In the genomic region with DNA sequence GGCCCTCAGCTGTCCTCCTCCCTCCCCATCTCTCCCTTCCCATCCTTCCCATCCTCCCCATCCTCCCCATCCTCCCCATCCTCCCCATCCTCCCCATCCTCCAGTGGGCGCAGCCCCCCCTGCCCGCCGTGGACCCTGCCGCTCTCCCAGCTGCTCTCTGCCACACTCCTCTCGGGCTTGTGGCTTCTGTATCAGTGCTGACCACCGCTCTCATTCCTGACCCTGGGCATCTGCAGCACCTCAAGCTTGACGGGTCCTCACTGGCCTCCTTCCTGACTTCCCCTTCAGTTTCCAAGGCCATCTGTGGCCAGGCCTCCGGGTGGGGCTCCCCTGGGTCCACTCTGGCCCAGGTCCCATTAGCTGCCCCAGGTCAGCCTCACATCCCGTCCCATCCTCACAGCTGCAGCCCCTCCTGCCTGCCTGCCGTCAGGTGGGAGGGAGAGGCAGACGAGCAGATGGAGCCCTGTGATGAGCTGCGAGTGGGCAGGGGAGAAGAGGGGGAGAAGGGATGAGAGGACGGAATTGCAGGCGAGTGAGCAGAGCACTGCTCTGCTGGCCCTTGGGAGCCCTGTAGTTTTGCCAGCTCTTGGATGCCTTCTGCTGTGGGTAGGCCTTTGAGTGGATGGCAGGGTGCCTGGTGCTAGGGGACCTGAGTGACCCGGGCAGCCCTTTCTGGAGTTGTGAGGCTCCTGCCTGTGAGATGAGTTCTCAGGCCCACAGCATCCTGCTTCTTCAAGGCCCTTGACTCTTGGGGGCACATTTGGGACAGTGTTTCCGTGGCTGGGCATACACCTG, we compare ENCODE assay signal across 19 cellular contexts. TPM values are rescaled to one million over a fixed set of nuclear protein-coding genes. Genes with fewer than 3 reads are reported as not detected.
"Had no signal": no experiment of that assay in that cellular context is flagged by ENCODE, and none has a peak within 500 bp of the region (broad histone marks: within the 10 kb centered on the region; RNA-seq: fewer than 3 reads in every experiment).

No MANE protein-coding gene starts in this region.

- H3K27me3 ChIP-seq: cardiac muscle cell, spleen, tibial artery, vagina had no signal

- DNase-seq: activated CD4-positive, alpha-beta T cell treated with anti-CD3 and anti-CD28 coated beads for 4 hours; activated CD8-positive, alpha-beta T cell treated with anti-CD3 and anti-CD28 coated beads for 36 hours; activated effector memory CD4-positive, alpha-beta T cell treated with Interleukin-2 at 50 U/mL for 16 hours; activated naive CD4-positive, alpha-beta T cell treated with anti-CD3 and anti-CD28 coated beads, Interleukin-2, amount 50 U/mL, for 16 hours; activated T-cell treated with anti-CD3 and anti-CD28 coated beads, Interleukin-2, amount 50 U/mL, for 4 hours; kidney; lower lobe of right lung; T-helper 17 cell; tibial artery had no signal

- ATAC-seq: activated CD8-positive, alpha-beta T cell treated with anti-CD3 and anti-CD28 coated beads for 36 hours; activated T-cell treated with anti-CD3 and anti-CD28 coated beads, Interleukin-2, amount 50 U/mL, for 4 hours; esophagus mucosa; lower lobe of right lung; sciatic nerve; T-helper 17 cell had no signal

- H3K4me3 ChIP-seq: cardiac muscle cell, coronary artery, lower lobe of right lung, prostate gland, spleen, tibial artery, vagina had no signal

- H3K4me1 ChIP-seq: lower lobe of right lung, tibial artery had no signal

- H3K36me3 ChIP-seq: cardiac muscle cell, lower lobe of right lung, prostate gland had no signal

- FAIRE-seq: kidney had no signal

- H3K9me3 ChIP-seq: lower lobe of right lung, prostate gland, vagina had no signal

- H3K27ac ChIP-seq: cardiac muscle cell, coronary artery, lower lobe of right lung, prostate gland, spleen, tibial artery, vagina had no signal

RNA-seq across cellular contexts. Expression of gene NKX1-2, which starts 47.6 kb away (rescaled TPM):
- total RNA-seq: activated CD8-positive, alpha-beta T cell treated with anti-CD3 and anti-CD28 coated beads for 36 hours; activated T-cell treated with anti-CD3 and anti-CD28 coated beads, Interleukin-2, amount 50 U/mL, for 4 hours; kidney; lower lobe of right lung; mesothelial cell of epicardium; omental fat pad; sciatic nerve; spleen; T-helper 17 cell had no signal
- polyA plus RNA-seq: adipose tissue, cardiac muscle cell, spleen had no signal
